Comparison of ENCODE assay signal across 24 cellular contexts in genomic region chr16:1592446-1592845, GRCh38. TPM values are rescaled to one million over a fixed set of nuclear protein-coding genes. Genes with fewer than 3 reads are reported as not detected.
DNase-seq lines count a peak whose midpoint lies in the region; ATAC-seq, FAIRE-seq and TF ChIP-seq lines count a peak whose summit lies in the region.
"Had no signal": no experiment of that assay in that cellular context is flagged by ENCODE, and none has a peak within 500 bp of the region (broad histone marks: within the 10 kb centered on the region; RNA-seq: fewer than 3 reads in every experiment).

No MANE protein-coding gene starts in this region.

- no peak for ATAC-seq in K562
- ATAC-seq: A549, HCT116 had no signal

- H2AFZ ChIP-seq in K562 (ENCODE audit: low read depth, low read length) (no peak overlapping the region), osteoblast (ENCODE audit: low read length) (no peak overlapping the region)
- H2AFZ ChIP-seq: GM23248 had no signal

- H4K20me1 ChIP-seq in K562 (replicated peaks; ENCODE audit: control insufficient read depth, insufficient read depth, low read length) (no peaks in the 10 kb centered on the region), osteoblast (ENCODE audit: insufficient read depth, low read length) (no peaks in the 10 kb centered on the region)
- H4K20me1 ChIP-seq: BLaER1 had no signal

- DNase-seq in AG04450 (ENCODE audit: low read depth, low spot score) (no peak), DMS53 treated with DMSO at 0.1 percent for 48 hours (lab: John Stamatoyannopoulos, UW; ENCODE audit: unreplicated experiment) (peak; percentile 96), K562 (ENCODE audit: extremely low read depth in 1 of 4, low spot score in 3 of 4) (no peak), osteoblast (ENCODE audit: insufficient read length, low spot score, missing footprints) (peak; percentile 62), HK-2 (ENCODE audit: unreplicated experiment) (no peak), HCEC 1CT (no peak)
- DNase-seq in effector CD8-positive, alpha-beta T cell (lab: John Stamatoyannopoulos, UW), result no peak
- DNase-seq in stimulated activated CD4-positive, alpha-beta T cell treated with anti-CD3 and anti-CD28 coated beads, Interleukin-15, amount 100 ng/mL, for 24 hours, result no peak
- DNase-seq: Calu3; CD4-positive, alpha-beta memory T cell; DMS 273 treated with DMSO at 0.1 percent for 48 hours; DMS79; GDM1; GM23248; IMR-90; KBM-7 had no signal

- no peak for FAIRE-seq in K562 (lab: Jason Lieb, UNC)
- FAIRE-seq: GM12892, GM18507, H54 had no signal

- H3K4me1 ChIP-seq in K562 (replicated peaks in 1 of 2; ENCODE audit: control insufficient read depth in 2 of 2, insufficient read depth in 2 of 2, low read length in 2 of 2) (peaks cover 0 to 9% of the 10 kb centered on the region in 2 experiments; a peak in 1 of 5 replicates), osteoblast (ENCODE audit: insufficient read depth, low read length) (no peaks in the 10 kb centered on the region)
- H3K4me1 ChIP-seq: A549 had no signal

- in situ Hi-C loops in K562 (cut with MboI), result no loop called here

- H3K4me2 ChIP-seq in K562 (ENCODE audit: insufficient read depth, low read length), result no peak overlapping the region
- H3K4me2 ChIP-seq in osteoblast (ENCODE audit: insufficient read depth, low read length), result no peak overlapping the region
- H3K4me2 ChIP-seq: A549, BLaER1 had no signal

- peak overlapping the region in 1 of 2 experiments; percentile 27; a peak in 1 of 4 replicates for H3K9ac ChIP-seq in K562 (ENCODE audit: insufficient read depth in 1 of 2, low read depth in 2 of 2, low read length in 2 of 2)
- H3K9ac ChIP-seq: BLaER1, GM23248 had no signal

- H3K36me3 ChIP-seq in K562 (ENCODE audit: control insufficient read depth, insufficient read depth, low read length) (no peaks in the 10 kb centered on the region), osteoblast (ENCODE audit: insufficient read depth, low read length) (peaks cover 9% of the 10 kb centered on the region)

- H3K9me3 ChIP-seq in AG04450 (ENCODE audit: control insufficient read depth, insufficient read depth, low read length) (no peaks in the 10 kb centered on the region; the same call in 1 of the 2 replicates), K562 (replicated peaks; ENCODE audit: control insufficient read depth, insufficient read depth, low read depth, low read length) (no peaks in the 10 kb centered on the region), osteoblast (ENCODE audit: low read depth, low read length) (no peaks in the 10 kb centered on the region)
- H3K9me3 ChIP-seq: A549, BLaER1 had no signal

- no peak for TF ChIP-seq EP300 in K562 (IDR thresholded peaks at IDR 0.05; ENCODE audit: low read length)

- H3K27me3 ChIP-seq in AG04450 (ENCODE audit: control insufficient read depth, insufficient read depth, low read length), result no peaks in the 10 kb centered on the region
- no peaks in the 10 kb centered on the region for H3K27me3 ChIP-seq in K562 (ENCODE audit: control insufficient read depth in 2 of 2, insufficient read depth in 2 of 2, low read length in 2 of 2)
- H3K27me3 ChIP-seq in osteoblast (ENCODE audit: insufficient read depth, low read length), result no peaks in the 10 kb centered on the region
- H3K27me3 ChIP-seq: BLaER1 had no signal

- POLR2A ChIA-PET in AG04450 (lab: Yijun Ruan, JAX) (no interaction called here), K562 (lab: Yijun Ruan, JAX) (interaction anchor here (0.5 to 0.6 kb wide), 2 partner anchors 14 to 18 kb away, joined by 3 to 4 read pairs; no protein-coding TSS in a partner anchor)

- H3K4me3 ChIP-seq in AG04450 (ENCODE audit: low read depth, low read length), result no peak overlapping the region
- no peak overlapping the region for H3K4me3 ChIP-seq in K562
- no peak overlapping the region for H3K4me3 ChIP-seq in osteoblast (ENCODE audit: insufficient read depth, low read length)
- H3K4me3 ChIP-seq: A549, BLaER1, GM23248 had no signal

- CTCF ChIA-PET in AG04450 (lab: Charles Lee), result no interaction called here
- CTCF ChIA-PET in K562 (lab: Yijun Ruan, JAX; ENCODE audit: low intra/inter-chr PET ratio), result no interaction called here

- H3K79me2 ChIP-seq in K562 (ENCODE audit: control insufficient read depth, insufficient read depth, low read length) (no peaks in the 10 kb centered on the region), osteoblast (ENCODE audit: insufficient read depth, low read length) (no peaks in the 10 kb centered on the region)

- 26% methylated on average over 13 of the region's 16 CpGs for WGBS in K562 (ENCODE audit: insufficient coverage, low coverage, missing lambda C conversion rate)

- no peaks in the 10 kb centered on the region for H3K9me1 ChIP-seq in K562 (ENCODE audit: control insufficient read depth, insufficient read depth, low read length)

- peak overlapping the region; percentile 2 for H3K27ac ChIP-seq in AG04450 (ENCODE audit: low read depth, low read length)
- H3K27ac ChIP-seq in K562 (ENCODE audit: extremely low read depth, low read depth, low read length), result no peak overlapping the region
- H3K27ac ChIP-seq in osteoblast (ENCODE audit: low read depth, low read length), result no peak overlapping the region
- H3K27ac ChIP-seq: 22Rv1, A549, BLaER1, GM23248 had no signal

- TF ChIP-seq CTCF in AG04450 (IDR thresholded peaks at IDR 0.05; ENCODE audit: low read depth, low read length) (no peak), K562 (IDR thresholded peaks at IDR 0.05 in 2 of 3, conservative IDR thresholded peaks at IDR 0.05 in 1 of 3; ENCODE audit: insufficient read depth in 2 of 3, low read depth in 1 of 3, low read length in 3 of 3) (no peak), osteoblast (IDR thresholded peaks at IDR 0.05; ENCODE audit: extremely low read depth, low read depth, low read length) (no peak)

- intact Hi-C loops in K562 (cut with micrococcal nuclease), result no loop called here

- BruUV-seq in K562 (replicated peaks; lab: Mats Ljungman, UMichigan), result no TSS peak

- TF ChIP-seq RAD21 in K562 (CRISPR knock-in tag; conservative IDR thresholded peaks at IDR 0.05 in 1 of 2, IDR thresholded peaks at IDR 0.05 in 1 of 2), result no peak

- no peak for TF ChIP-seq POLR2A in K562 (conservative IDR thresholded peaks at IDR 0.05)

RNA-seq across cellular contexts. Expression of gene IFT140, which starts 19.4 kb away (rescaled TPM):
- polyA plus RNA-seq in AG04450 (2011; rRNA removed) (6.4 and 8.3 TPM in 2 replicates), K562 (2011; rRNA removed) (3.5 and 3.9 TPM in 2 replicates), K562 (2014; fragmentation: Illumina TruSeq; extraction: Trizol) (4.0 and 4.8 TPM in 2 replicates), K562 (2014; fragmentation: Nextera tagmentation; extraction: Ambion mirVana) (under 1 TPM; 0.31 to 0.60 TPM), K562 (2014; rRNA removed) (3.2 and 3.6 TPM in 2 replicates)
- 18.4 and 21.1 TPM in 2 replicates for polyA minus RNA-seq in AG04450 (2011; rRNA and poly(A)+ RNA removed)
- 27.4 and 63.8 TPM in 2 replicates for total RNA-seq in K562 (2011; cell fraction: chromatin; rRNA removed; ENCODE audit: low replicate concordance)
- total RNA-seq in K562 (2011; cell fraction: nucleolus; rRNA removed), result 20.3 and 28.9 TPM in 2 replicates
- total RNA-seq in K562 (2011; cell fraction: nucleoplasm; rRNA removed), result 18.8 and 21.9 TPM in 2 replicates
- total RNA-seq in K562 (2014; rRNA removed) (3.4 and 4.8 TPM in 2 replicates), K562 (2014; rRNA removed; fragmentation: Illumina TruSeq; extraction: Trizol) (2.3 and 2.6 TPM in 2 replicates), K562 (2015; rRNA removed; fragmentation: Illumina TruSeq; extraction: Trizol) (3.4 and 4.4 TPM in 2 replicates), K562 (2021) (7.3 and 7.6 TPM in 2 replicates), osteoblast (37.1 and 38.0 TPM in 2 replicates)
- polyA plus RNA-seq in K562 (2011; cell fraction: cytosol; rRNA removed), result 3.6 and 4.0 TPM in 2 replicates
- polyA plus RNA-seq in K562 (2011; cell fraction: nucleus; rRNA removed), result 20.5 and 27.3 TPM in 2 replicates
- 5.5 and 9.5 TPM in 2 replicates for polyA plus RNA-seq in K562 (2012)
- polyA minus RNA-seq in K562 (2011; rRNA and poly(A)+ RNA removed), result 3.3 and 5.5 TPM in 2 replicates
- polyA minus RNA-seq in K562 (2011; cell fraction: cytosol; rRNA and poly(A)+ RNA removed), result 2.7 and 3.0 TPM in 2 replicates
- polyA minus RNA-seq in K562 (2011; cell fraction: nucleus; rRNA and poly(A)+ RNA removed), result 20.4 and 23.3 TPM in 2 replicates

RNA-seq across cellular contexts. Expression of gene CRAMP1, which starts 19.7 kb away (rescaled TPM):
- polyA plus RNA-seq in AG04450 (2011; rRNA removed) (7.8 TPM in 2 replicates), K562 (2011; rRNA removed) (7.2 and 9.7 TPM in 2 replicates), K562 (2014; fragmentation: Illumina TruSeq; extraction: Trizol) (14.4 and 15.7 TPM in 2 replicates), K562 (2014; fragmentation: Nextera tagmentation; extraction: Ambion mirVana) (under 1 TPM; 0.52 to 0.62 TPM), K562 (2014; rRNA removed) (12.1 and 14.9 TPM in 2 replicates)
- 11.8 and 14.8 TPM in 2 replicates for polyA minus RNA-seq in AG04450 (2011; rRNA and poly(A)+ RNA removed)
- total RNA-seq in K562 (2011; cell fraction: chromatin; rRNA removed; ENCODE audit: low replicate concordance), result 34.5 and 80.0 TPM in 2 replicates
- 40.7 and 44.9 TPM in 2 replicates for total RNA-seq in K562 (2011; cell fraction: nucleolus; rRNA removed)
- 35.1 and 37.2 TPM in 2 replicates for total RNA-seq in K562 (2011; cell fraction: nucleoplasm; rRNA removed)
- total RNA-seq in K562 (2014; rRNA removed) (5.1 and 8.9 TPM in 2 replicates), K562 (2014; rRNA removed; fragmentation: Illumina TruSeq; extraction: Trizol) (6.5 and 7.5 TPM in 2 replicates), K562 (2015; rRNA removed; fragmentation: Illumina TruSeq; extraction: Trizol) (7.7 and 8.3 TPM in 2 replicates), K562 (2021) (19.0 and 20.8 TPM in 2 replicates), osteoblast (9.7 and 11.2 TPM in 2 replicates)
- polyA plus RNA-seq in K562 (2011; cell fraction: cytosol; rRNA removed), result 7.6 and 8.1 TPM in 2 replicates
- polyA plus RNA-seq in K562 (2011; cell fraction: nucleus; rRNA removed), result 17.8 and 29.3 TPM in 2 replicates
- 10.1 and 13.6 TPM in 2 replicates for polyA plus RNA-seq in K562 (2012)
- polyA minus RNA-seq in K562 (2011; rRNA and poly(A)+ RNA removed), result 9.1 and 9.5 TPM in 2 replicates
- 6.1 and 11.0 TPM in 2 replicates for polyA minus RNA-seq in K562 (2011; cell fraction: cytosol; rRNA and poly(A)+ RNA removed)
- polyA minus RNA-seq in K562 (2011; cell fraction: nucleus; rRNA and poly(A)+ RNA removed), result 9.7 and 10.2 TPM in 2 replicates

RNA-seq across cellular contexts. Expression of gene TMEM204, which starts 59.0 kb away (rescaled TPM):
- polyA plus RNA-seq in AG04450 (2011; rRNA removed) (6.2 and 8.4 TPM in 2 replicates), K562 (2011; rRNA removed) (not detected in 2 replicates), K562 (2014; fragmentation: Illumina TruSeq; extraction: Trizol) (not detected in 2 replicates), K562 (2014; fragmentation: Nextera tagmentation; extraction: Ambion mirVana) (under 1 TPM in 1 of 2 experiments, not detected in 1; 0.04 TPM), K562 (2014; rRNA removed) (not detected in 2 replicates)
- polyA minus RNA-seq in AG04450 (2011; rRNA and poly(A)+ RNA removed), result 5.5 and 8.4 TPM in 2 replicates
- not detected in 2 replicates for total RNA-seq in K562 (2011; cell fraction: chromatin; rRNA removed; ENCODE audit: low replicate concordance)
- total RNA-seq in K562 (2011; cell fraction: nucleolus; rRNA removed), result not detected in 2 replicates
- not detected in 2 replicates for total RNA-seq in K562 (2011; cell fraction: nucleoplasm; rRNA removed)
- total RNA-seq in K562 (2014; rRNA removed) (not detected in 2 replicates), K562 (2014; rRNA removed; fragmentation: Illumina TruSeq; extraction: Trizol) (not detected in 2 replicates), K562 (2015; rRNA removed; fragmentation: Illumina TruSeq; extraction: Trizol) (not detected in 2 replicates), K562 (2021) (0.18 TPM in 1 of 2 replicates, not detected in the other), osteoblast (7.7 and 8.3 TPM in 2 replicates)
- polyA plus RNA-seq in K562 (2011; cell fraction: cytosol; rRNA removed), result not detected in 2 replicates
- polyA plus RNA-seq in K562 (2011; cell fraction: nucleus; rRNA removed), result not detected in 2 replicates
- 0.09 and 0.29 TPM in 2 replicates for polyA plus RNA-seq in K562 (2012)
- not detected in 2 replicates for polyA minus RNA-seq in K562 (2011; rRNA and poly(A)+ RNA removed)
- not detected in 2 replicates for polyA minus RNA-seq in K562 (2011; cell fraction: cytosol; rRNA and poly(A)+ RNA removed)
- not detected in 2 replicates for polyA minus RNA-seq in K562 (2011; cell fraction: nucleus; rRNA and poly(A)+ RNA removed)
- total RNA-seq: Calu3, Daoy had no signal
- polyA plus RNA-seq: A549 had no signal

Comparison
In these comparisons a context has a peak if more than half of its experiments do, and no peak if none do; other contexts are left out.
1. DNase-seq: peak in DMS53 treated with DMSO at 0.1 percent for 48 hours (single experiment) and osteoblast (single experiment); none in AG04450 (single experiment), K562 (0 of 4), HK-2 (single experiment), HCEC 1CT (single experiment), effector CD8-positive, alpha-beta T cell (single experiment) and stimulated activated CD4-positive, alpha-beta T cell treated with anti-CD3 and anti-CD28 coated beads, Interleukin-15, amount 100 ng/mL, for 24 hours (single experiment).